In genomic region chr14:83827383-83827782, GRCh38 we compare ENCODE assay signal across 17 cellular contexts.
"Had no signal": no experiment of that assay in that cellular context is flagged by ENCODE, and none has a peak within 500 bp of the region (broad histone marks: within the 10 kb centered on the region; RNA-seq: fewer than 3 reads in every experiment).

No MANE protein-coding gene starts in this region.

- H3K27me3 ChIP-seq: adrenal gland, body of pancreas, suprapubic skin had no signal

- H3K9me3 ChIP-seq: adrenal gland, body of pancreas, lower lobe of right lung, suprapubic skin had no signal

- DNase-seq: activated CD4-positive, alpha-beta T cell treated with anti-CD3 and anti-CD28 coated beads for 36 hours; activated CD8-positive, alpha-beta T cell treated with anti-CD3 and anti-CD28 coated beads, Interleukin-2, amount 10 ng/mL, durations not matched to agents 7 days and 5 days; activated naive CD4-positive, alpha-beta T cell treated with anti-CD3 and anti-CD28 coated beads, Interleukin-2, amount 10 ng/mL, durations not matched to agents 7 days and 5 days; body of pancreas; central memory CD4-positive, alpha-beta T cell; cortex of kidney; effector memory CD8-positive, alpha-beta T cell; hippocampal formation; lower lobe of right lung; stimulated activated CD4-positive, alpha-beta T cell treated with anti-CD3 and anti-CD28 coated beads, Interleukin-4, amount 100 ng/mL, for 1 hour; stimulated activated CD8-positive, alpha-beta memory T cell treated with anti-CD3 and anti-CD28 coated beads, Interleukin-4, amount 100 ng/mL, for 48 hours; stimulated activated naive CD8-positive, alpha-beta T cell treated with anti-CD3 and anti-CD28 coated beads, Interleukin-15, Interleukin-2, amounts not matched to agents 100 U/mL and 50 U/mL, for 24 hours; T-cell had no signal

- H3K36me3 ChIP-seq: adrenal gland, lower lobe of right lung, suprapubic skin had no signal

- ATAC-seq: activated CD4-positive, alpha-beta T cell treated with anti-CD3 and anti-CD28 coated beads for 36 hours; activated CD8-positive, alpha-beta T cell treated with anti-CD3 and anti-CD28 coated beads, Interleukin-2, amount 10 ng/mL, durations not matched to agents 7 days and 5 days; activated T-helper 17 cell treated with anti-CD3 and anti-CD28 coated beads, Interleukin-2, amount 50 U/mL, for 72 hours; body of pancreas; effector memory CD8-positive, alpha-beta T cell; lower lobe of right lung; natural killer cell treated with Interleukin-12 subunit alpha and Interleukin-12 subunit beta and Interleukin-15 and Interleukin-18, amount 100 ng/mL, for 72 hours; stimulated activated naive CD8-positive, alpha-beta T cell treated with anti-CD3 and anti-CD28 coated beads, Interleukin-15, Interleukin-2, amounts not matched to agents 100 U/mL and 50 U/mL, for 24 hours; T-cell had no signal

- H3K4me3 ChIP-seq: adrenal gland, body of pancreas, lower lobe of right lung had no signal
